9 cellular contexts compared by ENCODE assay signal in genomic region chr20:37223053-37223452, GRCh38. TPM values are rescaled to one million over a fixed set of nuclear protein-coding genes. Genes with fewer than 3 reads are reported as not detected.
DNase-seq lines count a peak whose midpoint lies in the region; ATAC-seq, FAIRE-seq and TF ChIP-seq lines count a peak whose summit lies in the region.
"Had no signal": no experiment of that assay in that cellular context is flagged by ENCODE, and none has a peak within 500 bp of the region (broad histone marks: within the 10 kb centered on the region; RNA-seq: fewer than 3 reads in every experiment).

No MANE protein-coding gene starts in this region.

- H2AK5ac ChIP-seq in H1 (ENCODE audit: low read depth, low read length): no peak overlapping the region

- H3K23me2 ChIP-seq in H1 (ENCODE audit: low read depth, low read length): no peaks in the 10 kb centered on the region

- no peak overlapping the region for H3K14ac ChIP-seq in H1 (ENCODE audit: insufficient read length)

- H3K4me1 ChIP-seq in H1 (replicated peaks in 1 of 4; ENCODE audit: control insufficient read depth in 3 of 4, insufficient read depth in 4 of 4, low read length in 3 of 4) (peaks cover 0 to 9% (median 0%) of the 10 kb centered on the region in 4 experiments; a peak in 3 of 7 replicates), osteoblast (ENCODE audit: insufficient read depth, low read length) (peaks cover 13% of the 10 kb centered on the region)

- no peak for FAIRE-seq in H1 (lab: Jason Lieb, UNC)
- FAIRE-seq: islet of Langerhans had no signal

- no peak for TF ChIP-seq RAD21 in H1 (IDR thresholded peaks at IDR 0.05 in 1 of 2, conservative IDR thresholded peaks at IDR 0.05 in 1 of 2; ENCODE audit: low read depth in 2 of 2, low read length in 2 of 2)

- no peak overlapping the region for H2BK5ac ChIP-seq in H1 (ENCODE audit: low read depth, low read length)

- no peak overlapping the region for H2BK120ac ChIP-seq in H1 (replicated peaks; ENCODE audit: low read depth, low read length)

- ATAC-seq in HG02588 (IDR thresholded peaks at IDR 0.05; ENCODE audit: unreplicated experiment): no peak

- H3K4me2 ChIP-seq in H1 (ENCODE audit: insufficient read depth in 1 of 2, low read depth in 2 of 2, low read length in 2 of 2): no peak overlapping the region
- peak overlapping the region; percentile 60 for H3K4me2 ChIP-seq in osteoblast (ENCODE audit: insufficient read depth, low read length)

- TF ChIP-seq POLR2A in H1 (IDR thresholded peaks at IDR 0.05; ENCODE audit: control extremely low read depth in 1 of 2, low read depth in 2 of 2, low read length in 2 of 2): no peak

- H2BK15ac ChIP-seq in H1 (ENCODE audit: low read length): no peak overlapping the region

- H2AFZ ChIP-seq in H1 (ENCODE audit: low read length) (no peak overlapping the region), osteoblast (ENCODE audit: low read length) (peak overlapping the region; percentile 67)

- no peak overlapping the region for H3K4ac ChIP-seq in H1 (replicated peaks; ENCODE audit: insufficient read length, low read depth, low read length)

- H3K27me3 ChIP-seq in H1 (replicated peaks in 1 of 4; ENCODE audit: control insufficient read depth in 3 of 4, extremely low read depth in 1 of 4, insufficient read depth in 3 of 4, low read length in 3 of 4) (no peaks in the 10 kb centered on the region; a peak in 1 of 7 replicates), osteoblast (ENCODE audit: insufficient read depth, low read length) (no peaks in the 10 kb centered on the region)

- peaks cover 5% of the 10 kb centered on the region for H3K79me1 ChIP-seq in H1 (ENCODE audit: low read depth, low read length)

- no peak overlapping the region for H3K18ac ChIP-seq in H1 (ENCODE audit: extremely low read depth, low read length)

- H3K79me2 ChIP-seq in H1 (ENCODE audit: control insufficient read depth in 1 of 2, insufficient read depth in 2 of 2, low read length in 2 of 2) (peaks cover 0 to 16% of the 10 kb centered on the region in 2 experiments; a peak in 3 of 4 replicates), osteoblast (ENCODE audit: insufficient read depth, low read length) (peaks cover 14% of the 10 kb centered on the region)

- in situ Hi-C loops in GM13976 (cut with MboI; ENCODE audit: low sequenced_read_pairs, unreplicated experiment): no loop called here

- H2BK20ac ChIP-seq in H1 (ENCODE audit: low read length): no peak overlapping the region

- H2BK12ac ChIP-seq in H1 (ENCODE audit: low read depth, low read length): no peak overlapping the region

- POLR2A ChIA-PET in H1 (lab: Charles Lee; ENCODE audit: partially characterized antibody): interaction anchor here (1.0 to 1.3 kb wide), 2 partner anchors 23 to 44 kb away, joined by 3 read pairs; partner anchors contain the start of genes MROH8 and RPN2

- H4K91ac ChIP-seq in H1 (replicated peaks; ENCODE audit: insufficient read length, low read length): no peak overlapping the region

- H3K27ac ChIP-seq in H1 (ENCODE audit: low read depth, low read length) (no peak overlapping the region), osteoblast (ENCODE audit: low read depth, low read length) (peak overlapping the region; percentile 76)

- peaks cover 16 to 78% (median 46%) of the 10 kb centered on the region in 4 experiments for H3K36me3 ChIP-seq in H1 (ENCODE audit: control insufficient read depth in 2 of 4, insufficient read depth in 4 of 4, low read length in 3 of 4)
- peaks cover 49% of the 10 kb centered on the region for H3K36me3 ChIP-seq in osteoblast (ENCODE audit: insufficient read depth, low read length)

- DNase-seq in GM13976 (ENCODE audit: low spot score) (peak; percentile 38), NOMO-1 treated with dmso at 0.1 percent for 144 hours (lab: John Stamatoyannopoulos, UW; ENCODE audit: unreplicated experiment) (peak; percentile 93), H1 (ENCODE audit: low read depth in 1 of 2, low spot score in 2 of 2) (no peak), osteoblast (ENCODE audit: insufficient read length, low spot score, missing footprints) (peak; percentile 90), SHP77 (lab: John Stamatoyannopoulos, UW) (no peak), NCI-H345 (lab: John Stamatoyannopoulos, UW) (no peak), HuH-7 (ENCODE audit: low spot score) (no peak)

- H4K20me1 ChIP-seq in H1 (replicated peaks in 1 of 2; ENCODE audit: control insufficient read depth in 1 of 2, insufficient read depth in 2 of 2, low read length in 2 of 2) (peaks cover 2 to 3% of the 10 kb centered on the region in 2 experiments), osteoblast (ENCODE audit: insufficient read depth, low read length) (no peaks in the 10 kb centered on the region)

- TF ChIP-seq EP300 in H1 (IDR thresholded peaks at IDR 0.05; ENCODE audit: borderline replicate concordance in 1 of 2, low read depth in 2 of 2, low read length in 2 of 2): no peak

- TF ChIP-seq CTCF in GM13976 (IDR thresholded peaks at IDR 0.05; ENCODE audit: borderline replicate concordance, control extremely low read depth, extremely low read depth, insufficient read depth, missing control alignments) (no peak), H1 (IDR thresholded peaks at IDR 0.05; ENCODE audit: control extremely low read depth in 1 of 3, insufficient read depth in 1 of 3, low read depth in 1 of 3, low read length in 3 of 3) (no peak), osteoblast (IDR thresholded peaks at IDR 0.05; ENCODE audit: extremely low read depth, low read depth, low read length) (no peak)

- no peak overlapping the region for H3K4me3 ChIP-seq in H1 (ENCODE audit: extremely low read depth in 1 of 4, insufficient read depth in 2 of 4, low read depth in 3 of 4, low read length in 4 of 4)
- H3K4me3 ChIP-seq in osteoblast (ENCODE audit: insufficient read depth, low read length): no peak overlapping the region

- H3K9me3 ChIP-seq in H1 (ENCODE audit: insufficient read depth in 2 of 2, low read depth in 1 of 2, low read length in 1 of 2) (no peaks in the 10 kb centered on the region), osteoblast (ENCODE audit: low read depth, low read length) (no peaks in the 10 kb centered on the region)

- H3K9ac ChIP-seq in H1 (replicated peaks in 1 of 4; ENCODE audit: extremely low read depth in 1 of 4, low read depth in 3 of 4, low read length in 3 of 4): no peak overlapping the region

- H3K23ac ChIP-seq in H1 (ENCODE audit: insufficient read length): no peak overlapping the region

- H4K5ac ChIP-seq in H1 (ENCODE audit: insufficient read length, low read depth, low read length): no peak overlapping the region

- no peak overlapping the region for H4K8ac ChIP-seq in H1 (ENCODE audit: extremely low read depth, insufficient read depth, low read length)

- CTCF ChIA-PET in H1 (lab: Charles Lee; ENCODE audit: partially characterized antibody): interaction anchor here (1.2 to 2.1 kb wide), 2 partner anchors 20 to 27 kb away, joined by 4 to 10 read pairs; no protein-coding TSS in a partner anchor

- H3K56ac ChIP-seq in H1 (replicated peaks; ENCODE audit: insufficient read length, low read depth, low read length): no peak overlapping the region

TF ChIP-seq in H1, 55 proteins besides CTCF, POLR2A, EP300 and RAD21:
- TF ChIP-seq USF2 (IDR thresholded peaks at IDR 0.05; ENCODE audit: low read length) (peak; percentile 52; the same call in 1 of the 2 replicates), JUND (IDR thresholded peaks at IDR 0.05; ENCODE audit: low read length) (no peak)

RNA-seq across cellular contexts. Expression of gene GHRH, which starts 38.6 kb away (rescaled TPM):
- not detected in 2 replicates for total RNA-seq in H1 (2021; fragmentation: NEBNext Ultra II Directional; extraction: Animal tissue kit (Norgen Biotek cat#: 25700))
- not detected in 2 replicates for polyA plus RNA-seq in H1 (2011; rRNA removed)
- polyA plus RNA-seq in H1 (2011; cell fraction: cytosol; rRNA removed): not detected
- not detected for polyA plus RNA-seq in H1 (2011; cell fraction: nucleus; rRNA removed)
- not detected in 4 replicates for polyA plus RNA-seq in H1 (2012, experiment 1 of 2)
- not detected for polyA plus RNA-seq in H1 (2012, experiment 2 of 2)
- polyA plus RNA-seq in H1 (2013, experiment 1 of 2): not detected
- polyA plus RNA-seq in H1 (2013, experiment 2 of 2): not detected
- not detected in 2 replicates for polyA minus RNA-seq in H1 (2011; rRNA and poly(A)+ RNA removed)
- not detected for polyA minus RNA-seq in H1 (2011; cell fraction: cytosol; rRNA and poly(A)+ RNA removed)
- polyA minus RNA-seq in H1 (2011; cell fraction: nucleus; rRNA and poly(A)+ RNA removed): not detected
- not detected in 2 replicates for total RNA-seq in osteoblast

RNA-seq across cellular contexts. Expression of gene MROH8, which starts 43.7 kb away (rescaled TPM):
- 0.48 and 0.50 TPM in 2 replicates for total RNA-seq in H1 (2021; fragmentation: NEBNext Ultra II Directional; extraction: Animal tissue kit (Norgen Biotek cat#: 25700))
- 0.67 and 0.86 TPM in 2 replicates for polyA plus RNA-seq in H1 (2011; rRNA removed)
- 1.2 TPM for polyA plus RNA-seq in H1 (2011; cell fraction: cytosol; rRNA removed)
- polyA plus RNA-seq in H1 (2011; cell fraction: nucleus; rRNA removed): 0.86 TPM
- polyA plus RNA-seq in H1 (2012, experiment 1 of 2): 0.33 to 1.8 TPM (median 0.95 TPM) in 4 replicates
- polyA plus RNA-seq in H1 (2012, experiment 2 of 2): 0.29 TPM
- polyA plus RNA-seq in H1 (2013, experiment 1 of 2): 0.39 TPM
- polyA plus RNA-seq in H1 (2013, experiment 2 of 2): 0.52 TPM
- 1.6 and 1.9 TPM in 2 replicates for polyA minus RNA-seq in H1 (2011; rRNA and poly(A)+ RNA removed)
- 1.1 TPM for polyA minus RNA-seq in H1 (2011; cell fraction: cytosol; rRNA and poly(A)+ RNA removed)
- polyA minus RNA-seq in H1 (2011; cell fraction: nucleus; rRNA and poly(A)+ RNA removed): 4.6 TPM
- 1.1 and 1.8 TPM in 2 replicates for total RNA-seq in osteoblast

RNA-seq across cellular contexts. Expression of gene RPN2, which starts 43.9 kb away (rescaled TPM):
- total RNA-seq in H1 (2021; fragmentation: NEBNext Ultra II Directional; extraction: Animal tissue kit (Norgen Biotek cat#: 25700)): 226 and 236 TPM in 2 replicates
- polyA plus RNA-seq in H1 (2011; rRNA removed): 299 and 379 TPM in 2 replicates
- polyA plus RNA-seq in H1 (2011; cell fraction: cytosol; rRNA removed): 314 TPM
- polyA plus RNA-seq in H1 (2011; cell fraction: nucleus; rRNA removed): 372 TPM
- polyA plus RNA-seq in H1 (2012, experiment 1 of 2): 206 to 251 TPM (median 231 TPM) in 4 replicates
- 85.9 TPM for polyA plus RNA-seq in H1 (2012, experiment 2 of 2)
- polyA plus RNA-seq in H1 (2013, experiment 1 of 2): 637 TPM
- 621 TPM for polyA plus RNA-seq in H1 (2013, experiment 2 of 2)
- 508 and 613 TPM in 2 replicates for polyA minus RNA-seq in H1 (2011; rRNA and poly(A)+ RNA removed)
- polyA minus RNA-seq in H1 (2011; cell fraction: cytosol; rRNA and poly(A)+ RNA removed): 251 TPM
- 176 TPM for polyA minus RNA-seq in H1 (2011; cell fraction: nucleus; rRNA and poly(A)+ RNA removed)
- total RNA-seq in osteoblast: 213 and 245 TPM in 2 replicates

Comparison
In these comparisons a context has a peak if more than half of its experiments do, and no peak if none do; other contexts are left out.
1. DNase-seq: peak in GM13976 (single experiment), NOMO-1 treated with dmso at 0.1 percent for 144 hours (single experiment) and osteoblast (single experiment); none in H1 (0 of 2), SHP77 (0 of 2), NCI-H345 (single experiment) and HuH-7 (single experiment).